In the genomic region with DNA sequence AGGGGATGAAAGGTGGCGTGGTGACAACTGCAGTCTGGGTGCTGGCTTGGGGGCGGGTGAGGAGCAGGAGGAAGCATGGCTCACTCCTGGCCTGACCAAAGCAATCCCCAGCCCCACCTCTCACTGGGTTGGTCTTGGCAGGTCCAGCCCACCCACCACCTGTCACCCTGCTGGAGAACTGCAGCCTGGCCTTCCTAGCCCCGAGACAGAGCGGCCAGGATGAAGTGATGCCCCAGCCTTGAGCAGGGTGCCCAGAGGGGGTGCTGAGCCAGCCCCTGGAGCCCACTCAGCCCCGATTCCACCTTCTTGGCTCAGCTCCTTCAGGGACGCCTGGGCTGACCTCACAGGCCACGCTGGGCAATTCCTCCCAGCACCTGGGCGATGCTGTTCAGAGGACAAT, we compare ENCODE assay signal across 13 cellular contexts.
DNase-seq lines count a peak whose midpoint lies in the region; ATAC-seq and TF ChIP-seq lines count a peak whose summit lies in the region.
"Had no signal": no experiment of that assay in that cellular context is flagged by ENCODE, and none has a peak within 500 bp of the region (broad histone marks: within the 10 kb centered on the region; RNA-seq: fewer than 3 reads in every experiment).

No MANE protein-coding gene starts in this region.

- ATAC-seq in activated CD8-positive, alpha-beta T cell treated with anti-CD3 and anti-CD28 coated beads for 36 hours = peak; percentile 18
- ATAC-seq in activated CD8-positive, alpha-beta T cell treated with anti-CD3 and anti-CD28 coated beads, Interleukin-2, amount 10 ng/mL, durations not matched to agents 7 days and 5 days = no peak
- ATAC-seq in HG02678 (IDR thresholded peaks at IDR 0.05; ENCODE audit: unreplicated experiment) = peak; percentile 18
- peak; percentile 11; the same call in 1 of the 2 replicates for ATAC-seq in WTC11

- no peaks in the 10 kb centered on the region for H3K27me3 Mint-ChIP-seq in activated CD8-positive, alpha-beta T cell treated with anti-CD3 and anti-CD28 coated beads for 36 hours
- H3K27me3 Mint-ChIP-seq in activated CD8-positive, alpha-beta T cell treated with anti-CD3 and anti-CD28 coated beads, Interleukin-2, amount 10 ng/mL, durations not matched to agents 7 days and 5 days (ENCODE audit: low read depth) = no peaks in the 10 kb centered on the region
- H3K27me3 Mint-ChIP-seq in WTC11 (ENCODE audit: low read depth) = no peaks in the 10 kb centered on the region; the same call in 1 of the 2 replicates

- H3K9me3 ChIP-seq in spleen = no peaks in the 10 kb centered on the region
- H3K9me3 ChIP-seq: A549, SJSA1 had no signal

- intact Hi-C loops in activated CD8-positive, alpha-beta T cell treated with anti-CD3 and anti-CD28 coated beads for 36 hours (cut with micrococcal nuclease) = loop anchor here (10.0 kb wide), 1 partner anchor 79 kb away; no protein-coding TSS in a partner anchor
- intact Hi-C loops in spleen (cut with DNase I; ENCODE audit: low total_unique reads) = loop anchor here (10.0 kb wide), 1 partner anchor 79 kb away; no protein-coding TSS in a partner anchor

- no peaks in the 10 kb centered on the region for H3K9me3 Mint-ChIP-seq in activated CD8-positive, alpha-beta T cell treated with anti-CD3 and anti-CD28 coated beads for 36 hours
- H3K9me3 Mint-ChIP-seq in activated CD8-positive, alpha-beta T cell treated with anti-CD3 and anti-CD28 coated beads, Interleukin-2, amount 10 ng/mL, durations not matched to agents 7 days and 5 days (ENCODE audit: insufficient read depth) = no peaks in the 10 kb centered on the region
- H3K9me3 Mint-ChIP-seq in WTC11 = peaks cover 8% of the 10 kb centered on the region

- peaks cover 35% of the 10 kb centered on the region for H3K4me1 Mint-ChIP-seq in activated CD8-positive, alpha-beta T cell treated with anti-CD3 and anti-CD28 coated beads for 36 hours (ENCODE audit: low read depth)
- H3K4me1 Mint-ChIP-seq in activated CD8-positive, alpha-beta T cell treated with anti-CD3 and anti-CD28 coated beads, Interleukin-2, amount 10 ng/mL, durations not matched to agents 7 days and 5 days (ENCODE audit: low read depth) = peaks cover 34% of the 10 kb centered on the region
- peaks cover 43% of the 10 kb centered on the region for H3K4me1 Mint-ChIP-seq in WTC11

- H3K27ac ChIP-seq in spleen = peak overlapping the region in 2 of 8 donors; percentile 9 to 63
- H3K27ac ChIP-seq: A549, KMS-11, SJSA1 had no signal

- CTCF ChIA-PET in activated CD8-positive, alpha-beta T cell treated with anti-CD3 and anti-CD28 coated beads for 36 hours (lab: Charles Lee) = interaction anchor here (0.9 to 6.6 kb wide), 20 partner anchors 10 to 470 kb away, joined by 3 to 66 read pairs (median 6); no protein-coding TSS in a partner anchor
- CTCF ChIA-PET in activated CD8-positive, alpha-beta T cell treated with anti-CD3 and anti-CD28 coated beads, Interleukin-2, amount 10 ng/mL, durations not matched to agents 7 days and 5 days (lab: Charles Lee) = interaction anchor here (0.7 to 4.8 kb wide), 18 partner anchors 10 to 206 kb away, joined by 3 to 52 read pairs (median 10); a partner anchor contains a TSS
- CTCF ChIA-PET in WTC11 (lab: Charles Lee) = interaction anchor here (0.5 to 4.5 kb wide), 10 partner anchors 11 to 929 kb away, joined by 3 to 76 read pairs (median 12); no protein-coding TSS in a partner anchor

- POLR2A ChIA-PET in activated CD8-positive, alpha-beta T cell treated with anti-CD3 and anti-CD28 coated beads for 36 hours (lab: Charles Lee) = interaction anchor here (0.8 to 1.3 kb wide), 3 partner anchors 9 to 36 kb away, joined by 3 to 4 read pairs (median 4); no protein-coding TSS in a partner anchor
- POLR2A ChIA-PET in activated CD8-positive, alpha-beta T cell treated with anti-CD3 and anti-CD28 coated beads, Interleukin-2, amount 10 ng/mL, durations not matched to agents 7 days and 5 days (lab: Charles Lee) = interaction anchor here (0.6 kb wide), 1 partner anchor 377 kb away, joined by 4 read pairs; no protein-coding TSS in a partner anchor
- POLR2A ChIA-PET in WTC11 (lab: Charles Lee) = no interaction called here

- H3K36me3 Mint-ChIP-seq in activated CD8-positive, alpha-beta T cell treated with anti-CD3 and anti-CD28 coated beads for 36 hours (ENCODE audit: low read depth) = no peaks in the 10 kb centered on the region
- H3K36me3 Mint-ChIP-seq in activated CD8-positive, alpha-beta T cell treated with anti-CD3 and anti-CD28 coated beads, Interleukin-2, amount 10 ng/mL, durations not matched to agents 7 days and 5 days (ENCODE audit: low read depth) = peaks cover 6% of the 10 kb centered on the region
- peaks cover 7% of the 10 kb centered on the region for H3K36me3 Mint-ChIP-seq in WTC11

- peaks cover 20 to 98% (median 62%) of the 10 kb centered on the region in 6 donors for H3K4me1 ChIP-seq in spleen
- H3K4me1 ChIP-seq: A549, SJSA1 had no signal

- 84 to 92% (median 86%) methylated on average over 5 to 8 of the region's 8 CpGs for WGBS in spleen, 5 donors

- no peak for TF ChIP-seq POLR2A in spleen (IDR thresholded peaks at IDR 0.05)

- no peak overlapping the region for H3K27ac Mint-ChIP-seq in activated CD8-positive, alpha-beta T cell treated with anti-CD3 and anti-CD28 coated beads for 36 hours
- H3K27ac Mint-ChIP-seq in activated CD8-positive, alpha-beta T cell treated with anti-CD3 and anti-CD28 coated beads, Interleukin-2, amount 10 ng/mL, durations not matched to agents 7 days and 5 days = no peak overlapping the region
- H3K27ac Mint-ChIP-seq in WTC11 = no peak overlapping the region

- no peak overlapping the region for H3K4me3 ChIP-seq in spleen
- H3K4me3 ChIP-seq: A549, SJSA1 had no signal

- H3K36me3 ChIP-seq in spleen = peaks cover 0 to 67% (median 14%) of the 10 kb centered on the region in 6 donors
- H3K36me3 ChIP-seq: SJSA1 had no signal

- TF ChIP-seq CTCF in activated CD8-positive, alpha-beta T cell treated with anti-CD3 and anti-CD28 coated beads for 36 hours (IDR thresholded peaks at IDR 0.05) = no peak
- TF ChIP-seq CTCF in WTC11 (IDR thresholded peaks at IDR 0.05) = no peak
- TF ChIP-seq CTCF in spleen (IDR thresholded peaks at IDR 0.05 in 8 of 11, conservative IDR thresholded peaks at IDR 0.05 in 3 of 11) = no peak

- H3K4me3 Mint-ChIP-seq in activated CD8-positive, alpha-beta T cell treated with anti-CD3 and anti-CD28 coated beads for 36 hours = no peak overlapping the region
- H3K4me3 Mint-ChIP-seq in activated CD8-positive, alpha-beta T cell treated with anti-CD3 and anti-CD28 coated beads, Interleukin-2, amount 10 ng/mL, durations not matched to agents 7 days and 5 days = no peak overlapping the region
- H3K4me3 Mint-ChIP-seq in WTC11 = no peak overlapping the region

- DNase-seq in activated CD8-positive, alpha-beta T cell treated with anti-CD3 and anti-CD28 coated beads for 36 hours = no peak
- DNase-seq in activated CD8-positive, alpha-beta T cell treated with anti-CD3 and anti-CD28 coated beads, Interleukin-2, amount 10 ng/mL, durations not matched to agents 7 days and 5 days = no peak
- DNase-seq in WTC11 (ENCODE audit: low spot score) = no peak
- DNase-seq in spleen = peak; percentile 71
- no peak for DNase-seq in HK-2 (ENCODE audit: unreplicated experiment)
- DNase-seq in DMS79 (lab: John Stamatoyannopoulos, UW) = no peak
- DNase-seq in T1000 (lab: John Stamatoyannopoulos, UW) = no peak
- DNase-seq: mesendoderm, NCI-H1694 had no signal

- H3K27me3 ChIP-seq in spleen (replicated peaks in 1 of 7) = no peaks in the 10 kb centered on the region
- H3K27me3 ChIP-seq: SJSA1 had no signal

TF ChIP-seq in WTC11, 78 proteins besides CTCF, POLR2A, EP300 and RAD21 (continues in another document):
- TF ChIP-seq TEAD4 (CRISPR knock-in tag; IDR thresholded peaks at IDR 0.05) (no peak), NR3C1 (CRISPR knock-in tag; conservative IDR thresholded peaks at IDR 0.05; ENCODE audit: low read depth) (no peak), SMAD4 (CRISPR knock-in tag; IDR thresholded peaks at IDR 0.05) (no peak), SMAD3 (CRISPR knock-in tag; IDR thresholded peaks at IDR 0.05; ENCODE audit: borderline replicate concordance) (no peak), ETV6 (CRISPR knock-in tag; IDR thresholded peaks at IDR 0.05) (no peak), PRRX2 (CRISPR knock-in tag; IDR thresholded peaks at IDR 0.05) (no peak), KAT7 (CRISPR knock-in tag; IDR thresholded peaks at IDR 0.05; ENCODE audit: borderline replicate concordance) (no peak), ZNF138 (CRISPR knock-in tag; conservative IDR thresholded peaks at IDR 0.05) (no peak)
- TF ChIP-seq, protein P1, sequence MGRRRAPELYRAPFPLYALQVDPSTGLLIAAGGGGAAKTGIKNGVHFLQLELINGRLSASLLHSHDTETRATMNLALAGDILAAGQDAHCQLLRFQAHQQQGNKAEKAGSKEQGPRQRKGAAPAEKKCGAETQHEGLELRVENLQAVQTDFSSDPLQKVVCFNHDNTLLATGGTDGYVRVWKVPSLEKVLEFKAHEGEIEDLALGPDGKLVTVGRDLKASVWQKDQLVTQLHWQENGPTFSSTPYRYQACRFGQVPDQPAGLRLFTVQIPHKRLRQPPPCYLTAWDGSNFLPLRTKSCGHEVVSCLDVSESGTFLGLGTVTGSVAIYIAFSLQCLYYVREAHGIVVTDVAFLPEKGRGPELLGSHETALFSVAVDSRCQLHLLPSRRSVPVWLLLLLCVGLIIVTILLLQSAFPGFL (CRISPR knock-in tag; IDR thresholded peaks at IDR 0.05; ENCODE audit: borderline replicate concordance) = no peak
- TF ChIP-seq, protein P2, sequence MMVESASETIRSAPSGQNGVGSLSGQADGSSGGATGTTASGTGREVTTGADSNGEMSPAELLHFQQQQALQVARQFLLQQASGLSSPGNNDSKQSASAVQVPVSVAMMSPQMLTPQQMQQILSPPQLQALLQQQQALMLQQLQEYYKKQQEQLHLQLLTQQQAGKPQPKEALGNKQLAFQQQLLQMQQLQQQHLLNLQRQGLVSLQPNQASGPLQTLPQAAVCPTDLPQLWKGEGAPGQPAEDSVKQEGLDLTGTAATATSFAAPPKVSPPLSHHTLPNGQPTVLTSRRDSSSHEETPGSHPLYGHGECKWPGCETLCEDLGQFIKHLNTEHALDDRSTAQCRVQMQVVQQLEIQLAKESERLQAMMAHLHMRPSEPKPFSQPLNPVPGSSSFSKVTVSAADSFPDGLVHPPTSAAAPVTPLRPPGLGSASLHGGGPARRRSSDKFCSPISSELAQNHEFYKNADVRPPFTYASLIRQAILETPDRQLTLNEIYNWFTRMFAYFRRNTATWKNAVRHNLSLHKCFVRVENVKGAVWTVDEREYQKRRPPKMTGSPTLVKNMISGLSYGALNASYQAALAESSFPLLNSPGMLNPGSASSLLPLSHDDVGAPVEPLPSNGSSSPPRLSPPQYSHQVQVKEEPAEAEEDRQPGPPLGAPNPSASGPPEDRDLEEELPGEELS (CRISPR knock-in tag; IDR thresholded peaks at IDR 0.05) = no peak
- TF ChIP-seq, protein P3, sequence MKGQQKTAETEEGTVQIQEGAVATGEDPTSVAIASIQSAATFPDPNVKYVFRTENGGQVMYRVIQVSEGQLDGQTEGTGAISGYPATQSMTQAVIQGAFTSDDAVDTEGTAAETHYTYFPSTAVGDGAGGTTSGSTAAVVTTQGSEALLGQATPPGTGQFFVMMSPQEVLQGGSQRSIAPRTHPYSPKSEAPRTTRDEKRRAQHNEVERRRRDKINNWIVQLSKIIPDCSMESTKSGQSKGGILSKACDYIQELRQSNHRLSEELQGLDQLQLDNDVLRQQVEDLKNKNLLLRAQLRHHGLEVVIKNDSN (CRISPR knock-in tag; IDR thresholded peaks at IDR 0.05) = no peak
